Comparison of ENCODE assay signal across 24 cellular contexts in genomic region chr2:222257645-222258044, GRCh38. TPM values are rescaled to one million over a fixed set of nuclear protein-coding genes. Genes with fewer than 3 reads are reported as not detected.
"Had no signal": no experiment of that assay in that cellular context is flagged by ENCODE, and none has a peak within 500 bp of the region (broad histone marks: within the 10 kb centered on the region; RNA-seq: fewer than 3 reads in every experiment).

No MANE protein-coding gene starts in this region.

- H2AFZ ChIP-seq: PC-9 had no signal

- ATAC-seq: activated T-helper 17 cell treated with anti-CD3 and anti-CD28 coated beads, Interleukin-2, amount 50 U/mL, for 72 hours; T-helper 17 cell had no signal

- H3K4me1 ChIP-seq: adrenal gland had no signal

- H3K27ac ChIP-seq: adrenal gland, PC-9 had no signal

- H3K4me2 ChIP-seq: PC-9 had no signal

- H3K4me3 ChIP-seq: adrenal gland, MG63, PC-9 had no signal

- DNase-seq: activated B cell treated with CpG ODN at 0.5 μM for 24 hours; activated CD4-positive, alpha-beta memory T cell treated with anti-CD3 and anti-CD28 coated beads, Interleukin-2, amount 10 ng/mL, durations not matched to agents 7 days and 5 days; activated CD4-positive, alpha-beta T cell treated with anti-CD3 and anti-CD28 coated beads for 1 hour; activated CD4-positive, alpha-beta T cell treated with anti-CD3 and anti-CD28 coated beads, Interleukin-2, amount 10 ng/mL, durations not matched to agents 7 days and 5 days; activated gamma-delta T cell; activated naive CD4-positive, alpha-beta T cell treated with anti-CD3 and anti-CD28 coated beads for 36 hours; activated naive CD8-positive, alpha-beta T cell treated with anti-CD3 and anti-CD28 coated beads, Interleukin-2, amount 10 ng/mL, durations not matched to agents 7 days and 5 days; activated T-cell treated with anti-CD3 and anti-CD28 coated beads for 4 hours; activated T-cell treated with anti-CD3 and anti-CD28 coated beads, Interleukin-2, amount 50 U/mL, for 48 hours; adrenal gland; anterior cingulate cortex; MG63; NCI-H1105 treated with DMSO at 0.1 percent for 48 hours; NCI-H1436 treated with DMSO at 0.1 percent for 48 hours; NCI-H187; NCI-H2081; NCI-H510A treated with DMSO at 0.1 percent for 48 hours; NCI-H69; PC-9; SHP77 treated with DMSO at 0.1 percent for 48 hours; T-helper 17 cell; T-helper 9 cell had no signal

- H3K27ac Mint-ChIP-seq: activated B cell treated with CpG ODN at 0.5 μM for 24 hours; activated CD4-positive, alpha-beta memory T cell treated with anti-CD3 and anti-CD28 coated beads, Interleukin-2, amount 10 ng/mL, durations not matched to agents 7 days and 5 days; activated CD4-positive, alpha-beta T cell treated with anti-CD3 and anti-CD28 coated beads, Interleukin-2, amount 10 ng/mL, durations not matched to agents 7 days and 5 days; activated naive CD4-positive, alpha-beta T cell treated with anti-CD3 and anti-CD28 coated beads for 36 hours; activated naive CD8-positive, alpha-beta T cell treated with anti-CD3 and anti-CD28 coated beads, Interleukin-2, amount 10 ng/mL, durations not matched to agents 7 days and 5 days; activated T-helper 17 cell treated with anti-CD3 and anti-CD28 coated beads, Interleukin-2, amount 50 U/mL, for 72 hours; T-helper 17 cell had no signal

- H3K9me3 ChIP-seq: adrenal gland, MG63 had no signal

- H3K27me3 ChIP-seq: MG63 had no signal

- H3K4me1 Mint-ChIP-seq: activated B cell treated with CpG ODN at 0.5 μM for 24 hours; activated CD4-positive, alpha-beta memory T cell treated with anti-CD3 and anti-CD28 coated beads, Interleukin-2, amount 10 ng/mL, durations not matched to agents 7 days and 5 days; activated CD4-positive, alpha-beta T cell treated with anti-CD3 and anti-CD28 coated beads, Interleukin-2, amount 10 ng/mL, durations not matched to agents 7 days and 5 days; activated naive CD8-positive, alpha-beta T cell treated with anti-CD3 and anti-CD28 coated beads, Interleukin-2, amount 10 ng/mL, durations not matched to agents 7 days and 5 days; activated T-helper 17 cell treated with anti-CD3 and anti-CD28 coated beads, Interleukin-2, amount 50 U/mL, for 72 hours; T-helper 17 cell had no signal

- H3K36me3 ChIP-seq: adrenal gland, MG63 had no signal

- H3K4me3 Mint-ChIP-seq: activated B cell treated with CpG ODN at 0.5 μM for 24 hours; activated CD4-positive, alpha-beta memory T cell treated with anti-CD3 and anti-CD28 coated beads, Interleukin-2, amount 10 ng/mL, durations not matched to agents 7 days and 5 days; activated CD4-positive, alpha-beta T cell treated with anti-CD3 and anti-CD28 coated beads, Interleukin-2, amount 10 ng/mL, durations not matched to agents 7 days and 5 days; activated naive CD4-positive, alpha-beta T cell treated with anti-CD3 and anti-CD28 coated beads for 36 hours; activated naive CD8-positive, alpha-beta T cell treated with anti-CD3 and anti-CD28 coated beads, Interleukin-2, amount 10 ng/mL, durations not matched to agents 7 days and 5 days; activated T-helper 17 cell treated with anti-CD3 and anti-CD28 coated beads, Interleukin-2, amount 50 U/mL, for 72 hours; T-helper 17 cell had no signal

- H3K36me3 Mint-ChIP-seq: activated naive CD8-positive, alpha-beta T cell treated with anti-CD3 and anti-CD28 coated beads, Interleukin-2, amount 10 ng/mL, durations not matched to agents 7 days and 5 days had no signal

- H3K9me3 Mint-ChIP-seq: activated B cell treated with CpG ODN at 0.5 μM for 24 hours; activated CD4-positive, alpha-beta memory T cell treated with anti-CD3 and anti-CD28 coated beads, Interleukin-2, amount 10 ng/mL, durations not matched to agents 7 days and 5 days; activated CD4-positive, alpha-beta T cell treated with anti-CD3 and anti-CD28 coated beads, Interleukin-2, amount 10 ng/mL, durations not matched to agents 7 days and 5 days; activated naive CD4-positive, alpha-beta T cell treated with anti-CD3 and anti-CD28 coated beads for 36 hours; activated naive CD8-positive, alpha-beta T cell treated with anti-CD3 and anti-CD28 coated beads, Interleukin-2, amount 10 ng/mL, durations not matched to agents 7 days and 5 days; activated T-helper 17 cell treated with anti-CD3 and anti-CD28 coated beads, Interleukin-2, amount 50 U/mL, for 72 hours had no signal

RNA-seq across cellular contexts. Expression of gene PAX3, which starts 41.2 kb away (rescaled TPM):
- total RNA-seq: activated B cell treated with CpG ODN at 0.5 μM for 24 hours; activated CD4-positive, alpha-beta memory T cell treated with anti-CD3 and anti-CD28 coated beads, Interleukin-2, amount 10 ng/mL, durations not matched to agents 7 days and 5 days; activated CD4-positive, alpha-beta T cell treated with anti-CD3 and anti-CD28 coated beads, Interleukin-2, amount 10 ng/mL, durations not matched to agents 7 days and 5 days; activated CD8-positive, alpha-beta memory T cell treated with anti-CD3 and anti-CD28 coated beads for 36 hours; activated naive CD4-positive, alpha-beta T cell treated with anti-CD3 and anti-CD28 coated beads for 36 hours; activated naive CD8-positive, alpha-beta T cell treated with anti-CD3 and anti-CD28 coated beads, Interleukin-2, amount 10 ng/mL, durations not matched to agents 7 days and 5 days; activated T-helper 17 cell treated with anti-CD3 and anti-CD28 coated beads, Interleukin-2, amount 50 U/mL, for 72 hours; adrenal gland; PC-9; T-helper 17 cell had no signal
- polyA plus RNA-seq: adrenal gland had no signal
